In genomic region chr1:185315364-185316108, GRCh38 we compare ENCODE assay signal across 8 cellular contexts. TPM values are rescaled to one million over a fixed set of nuclear protein-coding genes. Genes with fewer than 3 reads are reported as not detected.
DNase-seq lines count a peak whose midpoint lies in the region; ATAC-seq, FAIRE-seq and TF ChIP-seq lines count a peak whose summit lies in the region.

No MANE protein-coding gene starts in this region.

- no peaks in the 10 kb centered on the region for H3K27me3 ChIP-seq in Peyer's patch
- no peaks in the 10 kb centered on the region for H3K27me3 ChIP-seq in neural cell (ENCODE audit: insufficient read depth, low read depth, low read length)

- peak overlapping the region; percentile 98 for H3K27ac Mint-ChIP-seq in effector memory CD8-positive, alpha-beta T cell

- no peaks in the 10 kb centered on the region for H3K27me3 Mint-ChIP-seq in effector memory CD8-positive, alpha-beta T cell

- no peak overlapping the region for H2AFZ ChIP-seq in neural cell (ENCODE audit: low read depth, low read length)

- H3K79me2 ChIP-seq in neural cell (replicated peaks; ENCODE audit: insufficient read depth, low read length): peaks cover 55% of the 10 kb centered on the region

- H3K4me1 Mint-ChIP-seq in effector memory CD8-positive, alpha-beta T cell (ENCODE audit: low read depth in 2 of 2): peaks cover 38 to 61% of the 10 kb centered on the region in 2 donors

- TF ChIP-seq CTCF in AG10803 (conservative IDR thresholded peaks at IDR 0.05; ENCODE audit: low read length) (no peak), Peyer's patch (IDR thresholded peaks at IDR 0.05) (no peak), neural cell (IDR thresholded peaks at IDR 0.05; ENCODE audit: poor library complexity, severe bottlenecking) (no peak)

- peak overlapping the region; percentile 96 to 100 (median 98) for H3K27ac ChIP-seq in Peyer's patch
- peak overlapping the region; percentile 98 for H3K27ac ChIP-seq in neural cell (ENCODE audit: low read length)

- TF ChIP-seq POLR2A in Peyer's patch (IDR thresholded peaks at IDR 0.05): no peak

- peaks cover 21% of the 10 kb centered on the region for H4K20me1 ChIP-seq in neural cell (ENCODE audit: insufficient read depth)

- no peaks in the 10 kb centered on the region for H3K9me3 Mint-ChIP-seq in effector memory CD8-positive, alpha-beta T cell

- H3K9ac ChIP-seq in neural cell (ENCODE audit: low read length): peak overlapping the region; percentile 96

- no peak for FAIRE-seq in urothelium cell line (lab: Jason Lieb, UNC)

- peak; percentile 1 for ATAC-seq in GM21723 (IDR thresholded peaks at IDR 0.05; ENCODE audit: unreplicated experiment)
- ATAC-seq in effector memory CD8-positive, alpha-beta T cell (replicated peaks): no peak
- no peak for ATAC-seq in HG03095 (IDR thresholded peaks at IDR 0.05; ENCODE audit: unreplicated experiment)

- H3K9me3 ChIP-seq in Peyer's patch (no peaks in the 10 kb centered on the region), neural cell (ENCODE audit: low read length) (no peaks in the 10 kb centered on the region)

- no peak for TF ChIP-seq EP300 in neural cell (conservative IDR thresholded peaks at IDR 0.05; ENCODE audit: poor library complexity, severe bottlenecking)

- DNase-seq in AG10803 (ENCODE audit: low read depth) (no peak), Peyer's patch (peak in 1 of 3 donors; percentile 56), kidney glomerular epithelial cell (lab: John Stamatoyannopoulos, UW) (no peak), urothelium cell line (ENCODE audit: low spot score) (no peak)
- no peak for DNase-seq in effector memory CD8-positive, alpha-beta T cell

- H3K9me2 ChIP-seq in neural cell (ENCODE audit: insufficient read depth, low read length): no peaks in the 10 kb centered on the region

- no peaks in the 10 kb centered on the region for H3F3A ChIP-seq in neural cell (ENCODE audit: insufficient read depth, low read length, poor library complexity, severe bottlenecking)

- H3K36me3 ChIP-seq in Peyer's patch: peaks cover 0 to 6% (median 0%) of the 10 kb centered on the region in 3 donors
- H3K36me3 ChIP-seq in neural cell (ENCODE audit: insufficient read depth, low read length): no peaks in the 10 kb centered on the region

- H3K4me2 ChIP-seq in neural cell (ENCODE audit: low read length): peak overlapping the region; percentile 93

- H3K4me3 Mint-ChIP-seq in effector memory CD8-positive, alpha-beta T cell: peak overlapping the region; percentile 86 to 89

- H3K36me3 Mint-ChIP-seq in effector memory CD8-positive, alpha-beta T cell (ENCODE audit: insufficient read depth): peaks cover 55% of the 10 kb centered on the region

- peaks cover 0 to 55% (median 10%) of the 10 kb centered on the region in 4 donors for H3K4me1 ChIP-seq in Peyer's patch

- TF ChIP-seq RAD21 in neural cell (conservative IDR thresholded peaks at IDR 0.05): no peak

- H3K4me3 ChIP-seq in AG10803 (ENCODE audit: low read length) (peak overlapping the region; percentile 89), Peyer's patch (peak overlapping the region; percentile 89 to 100 (median 93)), neural cell (ENCODE audit: low read length) (peak overlapping the region; percentile 75)

TF ChIP-seq in neural cell, 6 proteins besides CTCF, POLR2A, EP300 and RAD21:
- no peak for TF ChIP-seq POLR2AphosphoS5 (IDR thresholded peaks at IDR 0.05)
- TF ChIP-seq, protein P1, sequence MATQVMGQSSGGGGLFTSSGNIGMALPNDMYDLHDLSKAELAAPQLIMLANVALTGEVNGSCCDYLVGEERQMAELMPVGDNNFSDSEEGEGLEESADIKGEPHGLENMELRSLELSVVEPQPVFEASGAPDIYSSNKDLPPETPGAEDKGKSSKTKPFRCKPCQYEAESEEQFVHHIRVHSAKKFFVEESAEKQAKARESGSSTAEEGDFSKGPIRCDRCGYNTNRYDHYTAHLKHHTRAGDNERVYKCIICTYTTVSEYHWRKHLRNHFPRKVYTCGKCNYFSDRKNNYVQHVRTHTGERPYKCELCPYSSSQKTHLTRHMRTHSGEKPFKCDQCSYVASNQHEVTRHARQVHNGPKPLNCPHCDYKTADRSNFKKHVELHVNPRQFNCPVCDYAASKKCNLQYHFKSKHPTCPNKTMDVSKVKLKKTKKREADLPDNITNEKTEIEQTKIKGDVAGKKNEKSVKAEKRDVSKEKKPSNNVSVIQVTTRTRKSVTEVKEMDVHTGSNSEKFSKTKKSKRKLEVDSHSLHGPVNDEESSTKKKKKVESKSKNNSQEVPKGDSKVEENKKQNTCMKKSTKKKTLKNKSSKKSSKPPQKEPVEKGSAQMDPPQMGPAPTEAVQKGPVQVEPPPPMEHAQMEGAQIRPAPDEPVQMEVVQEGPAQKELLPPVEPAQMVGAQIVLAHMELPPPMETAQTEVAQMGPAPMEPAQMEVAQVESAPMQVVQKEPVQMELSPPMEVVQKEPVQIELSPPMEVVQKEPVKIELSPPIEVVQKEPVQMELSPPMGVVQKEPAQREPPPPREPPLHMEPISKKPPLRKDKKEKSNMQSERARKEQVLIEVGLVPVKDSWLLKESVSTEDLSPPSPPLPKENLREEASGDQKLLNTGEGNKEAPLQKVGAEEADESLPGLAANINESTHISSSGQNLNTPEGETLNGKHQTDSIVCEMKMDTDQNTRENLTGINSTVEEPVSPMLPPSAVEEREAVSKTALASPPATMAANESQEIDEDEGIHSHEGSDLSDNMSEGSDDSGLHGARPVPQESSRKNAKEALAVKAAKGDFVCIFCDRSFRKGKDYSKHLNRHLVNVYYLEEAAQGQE (IDR thresholded peaks at IDR 0.05; ENCODE audit: borderline replicate concordance): no peak
- TF ChIP-seq TAF1 (IDR thresholded peaks at IDR 0.05; ENCODE audit: low read depth): no peak
- no peak for TF ChIP-seq EZH2 (IDR thresholded peaks at IDR 0.05; ENCODE audit: borderline replicate concordance, insufficient read depth, low read length, poor library complexity, severe bottlenecking)
- TF ChIP-seq SMC3 (conservative IDR thresholded peaks at IDR 0.05; ENCODE audit: poor library complexity): no peak
- TF ChIP-seq MXI1 (conservative IDR thresholded peaks at IDR 0.05; ENCODE audit: poor library complexity, severe bottlenecking): no peak

RNA-seq across cellular contexts. Expression of gene IVNS1ABP, which starts 1.5 kb away (rescaled TPM):
- total RNA-seq in Peyer's patch: 100 to 1,000 TPM in 2 of 4 donors, 10 to 100 TPM in 2; 84.8 to 248 (median 104) TPM
- 191 and 208 TPM in 2 replicates for polyA plus RNA-seq in neural cell
- 237 TPM in 2 replicates for polyA minus RNA-seq in neural cell
